In the genomic region with DNA sequence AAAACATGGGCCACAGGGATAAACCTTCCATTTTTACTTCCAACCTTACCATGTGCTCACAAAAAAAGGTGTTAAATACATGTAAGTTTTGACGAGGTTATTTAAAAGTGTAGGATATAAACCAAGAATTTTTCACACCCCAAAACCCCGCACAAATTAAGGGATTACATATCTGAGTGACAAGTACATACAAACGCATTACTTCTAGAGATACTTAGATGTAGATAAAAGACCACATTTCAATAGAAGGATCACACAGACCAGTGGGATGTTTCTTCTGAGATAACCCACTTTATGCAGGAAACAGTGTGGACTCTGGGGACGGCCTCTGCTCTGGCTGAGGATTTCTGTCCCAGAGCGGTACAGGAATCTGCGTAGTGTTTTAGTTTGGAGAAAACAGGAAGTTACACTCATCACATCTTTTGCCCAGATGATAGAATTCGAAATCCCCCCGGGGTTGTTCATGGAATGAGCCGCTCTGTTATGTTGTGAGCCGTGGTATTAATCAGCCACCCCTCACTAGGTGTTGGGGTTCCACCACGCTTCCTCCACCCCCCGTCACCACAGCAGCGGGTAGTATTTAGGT, we compare ENCODE assay signal across 8 cellular contexts. TPM values are rescaled to one million over a fixed set of nuclear protein-coding genes. Genes with fewer than 3 reads are reported as not detected.
DNase-seq lines count a peak whose midpoint lies in the region; ATAC-seq and TF ChIP-seq lines count a peak whose summit lies in the region.

No MANE protein-coding gene starts in this region.

- intact Hi-C loops in Calu3 (cut with micrococcal nuclease; ENCODE audit: unreplicated experiment): no loop called here

- H3K27me3 Mint-ChIP-seq in Calu3 (ENCODE audit: unreplicated experiment) (no peaks in the 10 kb centered on the region), immature natural killer cell (ENCODE audit: low read depth in 3 of 3) (peaks cover 7 to 10% (median 8%) of the 10 kb centered on the region in 3 donors)

- DNase-seq in Calu3 (no peak), SJSA1 (ENCODE audit: low read depth in 1 of 2, low spot score in 2 of 2) (peak in 1 of 2 experiments; percentile 43), astrocyte of the hippocampus (ENCODE audit: low read depth, low spot score) (peak; percentile 23), immature natural killer cell (peak in 2 of 3 donors; percentile 20 to 26), DMS153 treated with DMSO at 0.1 percent for 48 hours (lab: John Stamatoyannopoulos, UW; ENCODE audit: unreplicated experiment) (no peak), NOMO-1 treated with DMSO at 0.1 percent for 48 hours (lab: John Stamatoyannopoulos, UW; ENCODE audit: unreplicated experiment) (no peak)
- DNase-seq in stimulated activated CD4-positive, alpha-beta T cell treated with anti-CD3 and anti-CD28 coated beads, Interleukin-2, amount 100 ng/mL, for 4 hours (ENCODE audit: low read depth): peak; percentile 15

- H3K9me3 Mint-ChIP-seq in Calu3 (ENCODE audit: low read depth, unreplicated experiment) (no peaks in the 10 kb centered on the region), immature natural killer cell (no peaks in the 10 kb centered on the region)

- peak overlapping the region; percentile 96 for H3K27ac ChIP-seq in SJSA1

- H3K27ac Mint-ChIP-seq in Calu3 (ENCODE audit: unreplicated experiment) (peak overlapping the region; percentile 82), immature natural killer cell (peak overlapping the region; percentile 82 to 93 (median 90))

- H3K4me1 Mint-ChIP-seq in Calu3 (ENCODE audit: low read depth, unreplicated experiment): peaks cover 40% of the 10 kb centered on the region
- peaks cover 40 to 44% of the 10 kb centered on the region in 2 donors for H3K4me1 Mint-ChIP-seq in immature natural killer cell

- H3K36me3 Mint-ChIP-seq in Calu3 (ENCODE audit: insufficient read depth, unreplicated experiment) (peaks cover 39% of the 10 kb centered on the region), immature natural killer cell (no peaks in the 10 kb centered on the region)

- H3K4me1 ChIP-seq in SJSA1 (replicated peaks): peaks cover 32% of the 10 kb centered on the region

- TF ChIP-seq CTCF in Calu3 (IDR thresholded peaks at IDR 0.05; ENCODE audit: unreplicated experiment): no peak

- H3K9me3 ChIP-seq in SJSA1 (replicated peaks): 0 out of 2 replicates have a peak, but pooled peaks cover 5% of the 10 kb centered on the region

- no peaks in the 10 kb centered on the region for H3K27me3 ChIP-seq in SJSA1 (replicated peaks)

- ATAC-seq in GM19324 (IDR thresholded peaks at IDR 0.05; ENCODE audit: low FRiP score, unreplicated experiment): no peak

- H3K4me3 ChIP-seq in SJSA1: peak overlapping the region; percentile 100

- H3K36me3 ChIP-seq in SJSA1: peaks cover 15% of the 10 kb centered on the region

- CTCF ChIA-PET in Calu3 (lab: Charles Lee): no interaction called here

- H3K4me3 Mint-ChIP-seq in Calu3 (ENCODE audit: low read depth, unreplicated experiment): peak overlapping the region; percentile 79
- H3K4me3 Mint-ChIP-seq in immature natural killer cell: peak overlapping the region; percentile 84 to 91 (median 86)

- BruUV-seq in Calu3 (replicated peaks; lab: Mats Ljungman, UMichigan): no TSS peak

RNA-seq across cellular contexts. Expression of a gene that starts 1.4 kb away (rescaled TPM):
- 37.8 and 39.4 TPM in 2 replicates for total RNA-seq in Calu3 (2022)
- 39.1 and 59.9 TPM in 2 replicates for total RNA-seq in SJSA1 (2014; rRNA removed; shearing (Covaris generic))
- 10 to 100 TPM; 31.7 to 67.9 (median 32.4) TPM for polyA plus RNA-seq in immature natural killer cell

Comparison
In these comparisons a context has a peak if more than half of its experiments do, and no peak if none do; other contexts are left out.
1. DNase-seq: peak in astrocyte of the hippocampus (single experiment), immature natural killer cell (2 of 3) and stimulated activated CD4-positive, alpha-beta T cell treated with anti-CD3 and anti-CD28 coated beads, Interleukin-2, amount 100 ng/mL, for 4 hours (single experiment); none in Calu3 (single experiment), DMS153 treated with DMSO at 0.1 percent for 48 hours (single experiment) and NOMO-1 treated with DMSO at 0.1 percent for 48 hours (single experiment).